32 cellular contexts compared by ENCODE assay signal in the genomic region with DNA sequence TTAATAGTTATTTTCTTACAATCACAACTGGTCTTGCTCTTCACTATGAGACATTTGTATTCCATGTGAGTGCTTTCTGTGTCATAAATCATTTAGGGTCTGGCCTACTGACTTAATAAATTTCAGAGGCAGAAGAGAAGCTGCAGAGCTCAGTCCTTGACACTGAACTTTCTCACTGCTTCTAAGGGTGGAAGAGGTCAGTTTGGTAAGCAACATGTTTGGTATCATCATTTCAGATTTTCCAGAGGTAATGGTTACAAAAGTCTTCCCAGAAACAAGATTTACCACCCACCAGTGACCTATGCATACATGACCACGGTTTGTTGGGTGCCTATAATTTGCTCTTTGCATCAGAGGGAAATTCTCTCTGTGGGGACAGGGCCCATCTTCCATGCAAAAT.
"Had no signal": no experiment of that assay in that cellular context is flagged by ENCODE, and none has a peak within 500 bp of the region (broad histone marks: within the 10 kb centered on the region; RNA-seq: fewer than 3 reads in every experiment).

No MANE protein-coding gene starts in this region.

- H3K27me3 Mint-ChIP-seq: activated B cell treated with CpG ODN at 0.5 μM for 24 hours; activated CD4-positive, alpha-beta memory T cell treated with anti-CD3 and anti-CD28 coated beads for 36 hours; activated naive CD4-positive, alpha-beta T cell treated with anti-CD3 and anti-CD28 coated beads, Interleukin-2, amount 50 U/mL, for 24 hours had no signal

- H3K36me3 ChIP-seq: brain microvascular endothelial cell, Peyer's patch had no signal

- H3K4me1 Mint-ChIP-seq: activated B cell treated with CpG ODN at 0.5 μM for 24 hours had no signal

- H3K4me3 Mint-ChIP-seq: activated B cell treated with CpG ODN at 0.5 μM for 24 hours; activated CD4-positive, alpha-beta memory T cell treated with anti-CD3 and anti-CD28 coated beads for 36 hours; activated naive CD4-positive, alpha-beta T cell treated with anti-CD3 and anti-CD28 coated beads, Interleukin-2, amount 50 U/mL, for 24 hours; activated T-cell treated with anti-CD3 and anti-CD28 coated beads, Interleukin-2, amount 50 U/mL, for 72 hours had no signal

- H3K9me3 Mint-ChIP-seq: activated B cell treated with CpG ODN at 0.5 μM for 24 hours; activated CD4-positive, alpha-beta memory T cell treated with anti-CD3 and anti-CD28 coated beads for 36 hours; activated naive CD4-positive, alpha-beta T cell treated with anti-CD3 and anti-CD28 coated beads, Interleukin-2, amount 50 U/mL, for 24 hours; activated T-cell treated with anti-CD3 and anti-CD28 coated beads, Interleukin-2, amount 50 U/mL, for 72 hours; activated T-helper 2 cell treated with anti-CD3 and anti-CD28 coated beads, Interferon-gamma antibody, Interleukin-2, Interleukin-4, amounts not matched to agents 10 μg/mL and 5 μg/mL and 100 μg/mL, durations not matched to agents 14 hours and 24 hours and 36 hours had no signal

- DNase-seq: activated B cell treated with CpG ODN at 0.5 μM for 24 hours; activated CD4-positive, alpha-beta memory T cell treated with anti-CD3 and anti-CD28 coated beads for 36 hours; activated CD4-positive, alpha-beta T cell treated with anti-CD3 and anti-CD28 coated beads for 4 hours; activated CD4-positive, alpha-beta T cell treated with anti-CD3 and anti-CD28 coated beads, Interleukin-2, amount 50 U/mL, for 1 hour; activated CD4-positive, CD25-positive, alpha-beta regulatory T cell treated with anti-CD3 and anti-CD28 coated beads, Interleukin-2, amount 50 U/mL, for 72 hours; activated gamma-delta T cell; activated naive CD4-positive, alpha-beta T cell treated with Interleukin-2 at 50 U/mL for 16 hours; activated T-cell treated with anti-CD3 and anti-CD28 coated beads, Interleukin-2, amount 50 U/mL, for 1 hour; activated T-cell treated with anti-CD3 and anti-CD28 coated beads, Interleukin-2, amount 50 U/mL, for 72 hours; anterior cingulate cortex; brain microvascular endothelial cell; central memory CD4-positive, alpha-beta T cell; MM.1S; MV-4-11; NCI-H1092; NCI-H146; NCI-H187; NCI-H2029 treated with DMSO at 0.1 percent for 48 hours; NCI-H226; NCI-H524 treated with DMSO at 0.1 percent for 48 hours; PC-3; Peyer's patch; RPMI8226; SHP77 treated with DMSO at 0.1 percent for 48 hours; SW 1271; T-helper 1 cell; T-helper 2 cell; T-helper 9 cell had no signal

- H3K4me3 ChIP-seq: Peyer's patch had no signal

- H3K9ac ChIP-seq: KMS-11 had no signal

- H3K27me3 ChIP-seq: brain microvascular endothelial cell, Peyer's patch had no signal

- H3K27ac ChIP-seq: brain microvascular endothelial cell, KMS-11, VCaP had no signal

- H3K27ac Mint-ChIP-seq: activated B cell treated with CpG ODN at 0.5 μM for 24 hours; activated CD4-positive, alpha-beta memory T cell treated with anti-CD3 and anti-CD28 coated beads for 36 hours; activated naive CD4-positive, alpha-beta T cell treated with anti-CD3 and anti-CD28 coated beads, Interleukin-2, amount 50 U/mL, for 24 hours; activated T-cell treated with anti-CD3 and anti-CD28 coated beads, Interleukin-2, amount 50 U/mL, for 72 hours; activated T-helper 2 cell treated with anti-CD3 and anti-CD28 coated beads, Interferon-gamma antibody, Interleukin-2, Interleukin-4, amounts not matched to agents 10 μg/mL and 5 μg/mL and 100 μg/mL, durations not matched to agents 14 hours and 24 hours and 36 hours had no signal

- H3K4me2 ChIP-seq: KMS-11 had no signal

- H3K9me3 ChIP-seq: Peyer's patch had no signal

- ATAC-seq: activated T-cell treated with anti-CD3 and anti-CD28 coated beads, Interleukin-2, amount 50 U/mL, for 72 hours; PC-3 had no signal

- H3K36me3 Mint-ChIP-seq: activated CD4-positive, alpha-beta memory T cell treated with anti-CD3 and anti-CD28 coated beads for 36 hours had no signal
